ENCODE assay signal across 28 cellular contexts in the genomic region with DNA sequence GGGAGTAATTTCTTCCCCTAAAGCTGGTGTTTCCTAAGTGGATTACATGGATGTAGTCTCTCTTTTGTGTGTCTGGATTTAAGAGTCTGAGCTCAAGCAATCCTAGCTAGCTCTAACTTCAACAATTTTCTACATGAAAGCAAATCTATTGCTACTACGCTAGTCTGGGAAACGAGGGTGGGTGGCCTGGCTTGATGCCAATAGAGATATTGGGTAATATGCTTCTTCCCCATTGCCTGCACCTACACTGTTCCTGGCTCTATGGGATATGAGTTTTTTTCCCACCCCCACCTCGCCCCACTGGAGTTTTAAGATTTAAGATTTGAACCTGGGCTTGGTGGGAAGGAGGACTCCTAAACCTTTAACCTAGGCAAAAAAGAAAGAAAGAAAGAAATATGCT.
"Had no signal": no experiment of that assay in that cellular context is flagged by ENCODE, and none has a peak within 500 bp of the region (broad histone marks: within the 10 kb centered on the region; RNA-seq: fewer than 3 reads in every experiment).

No MANE protein-coding gene starts in this region.

- H3K4me3 ChIP-seq: left lung, lower lobe of right lung, psoas muscle, right atrium auricular region, right lobe of liver, smooth muscle cell, stomach, testis, thyroid gland, transverse colon, upper lobe of left lung, vagina had no signal

- H3K9ac ChIP-seq: parathyroid adenoma had no signal

- H3K4me3 Mint-ChIP-seq: immature natural killer cell; naive thymus-derived CD8-positive, alpha-beta T cell; nephron; neural crest cell; stimulated activated naive B cell treated with anti-CD40 and anti-IgM and Interleukin-4, amounts not matched to agents 10 μg/mL and 1 μg/mL and 100 μg/mL, for 72 hours had no signal

- H3K27ac Mint-ChIP-seq: immature natural killer cell; naive thymus-derived CD8-positive, alpha-beta T cell; nephron; stimulated activated naive B cell treated with anti-CD40 and anti-IgM and Interleukin-4, amounts not matched to agents 10 μg/mL and 1 μg/mL and 100 μg/mL, for 72 hours had no signal

- H3K4me2 ChIP-seq: smooth muscle cell had no signal

- H3K27me3 ChIP-seq: left lung, neutrophil, right atrium auricular region, right lobe of liver, stomach, testis, thyroid gland, transverse colon, upper lobe of left lung, vagina had no signal

- H3K4me1 ChIP-seq: left lung, lower lobe of right lung, parathyroid adenoma, psoas muscle, right atrium auricular region, right lobe of liver, stomach, testis, thyroid gland, transverse colon, upper lobe of left lung, vagina had no signal

- H3K4me1 Mint-ChIP-seq: immature natural killer cell; naive thymus-derived CD8-positive, alpha-beta T cell; stimulated activated naive B cell treated with anti-CD40 and anti-IgM and Interleukin-4, amounts not matched to agents 10 μg/mL and 1 μg/mL and 100 μg/mL, for 72 hours had no signal

- H3K36me3 ChIP-seq: left lung, lower lobe of right lung, neutrophil, right atrium auricular region, right lobe of liver, stomach, thyroid gland, transverse colon, upper lobe of left lung, vagina had no signal

- H3K9me3 ChIP-seq: lower lobe of right lung, neutrophil, psoas muscle, right lobe of liver, testis, thyroid gland, transverse colon, upper lobe of left lung, vagina had no signal

- H3K79me2 ChIP-seq: parathyroid adenoma had no signal

- H2AFZ ChIP-seq: parathyroid adenoma had no signal

- DNase-seq: hypothalamus; immature natural killer cell; kidney; left colon; left lung; lower lobe of right lung; mammary epithelial cell; mesenchymal stem cell; naive thymus-derived CD8-positive, alpha-beta T cell; occipital lobe; psoas muscle; right lobe of liver; stimulated activated CD4-positive, alpha-beta T cell treated with anti-CD3 and anti-CD28 coated beads, Interleukin-1b, Interleukin-23, amount 100 ng/mL, for 48 hours; stimulated activated CD4-positive, alpha-beta T cell treated with anti-CD3 and anti-CD28 coated beads, Interleukin-4, amount 100 ng/mL, for 1 hour; stimulated activated naive B cell treated with anti-CD40 and anti-IgM and Interleukin-4, amounts not matched to agents 10 μg/mL and 1 μg/mL and 100 μg/mL, for 72 hours; stimulated activated naive CD8-positive, alpha-beta T cell treated with anti-CD3 and anti-CD28 coated beads, Interleukin-15, Interleukin-2, amounts not matched to agents 100 U/mL and 50 U/mL, for 24 hours; stomach; testis; thyroid gland; transverse colon; upper lobe of left lung had no signal

- H3K27me3 Mint-ChIP-seq: stimulated activated naive B cell treated with anti-CD40 and anti-IgM and Interleukin-4, amounts not matched to agents 10 μg/mL and 1 μg/mL and 100 μg/mL, for 72 hours had no signal

- H3K27ac ChIP-seq: left lung, lower lobe of right lung, neutrophil, parathyroid adenoma, psoas muscle, right atrium auricular region, right lobe of liver, stomach, testis, thyroid gland, transverse colon, upper lobe of left lung, vagina had no signal

- H3K36me3 Mint-ChIP-seq: immature natural killer cell; stimulated activated naive B cell treated with anti-CD40 and anti-IgM and Interleukin-4, amounts not matched to agents 10 μg/mL and 1 μg/mL and 100 μg/mL, for 72 hours had no signal
